In the genomic region with DNA sequence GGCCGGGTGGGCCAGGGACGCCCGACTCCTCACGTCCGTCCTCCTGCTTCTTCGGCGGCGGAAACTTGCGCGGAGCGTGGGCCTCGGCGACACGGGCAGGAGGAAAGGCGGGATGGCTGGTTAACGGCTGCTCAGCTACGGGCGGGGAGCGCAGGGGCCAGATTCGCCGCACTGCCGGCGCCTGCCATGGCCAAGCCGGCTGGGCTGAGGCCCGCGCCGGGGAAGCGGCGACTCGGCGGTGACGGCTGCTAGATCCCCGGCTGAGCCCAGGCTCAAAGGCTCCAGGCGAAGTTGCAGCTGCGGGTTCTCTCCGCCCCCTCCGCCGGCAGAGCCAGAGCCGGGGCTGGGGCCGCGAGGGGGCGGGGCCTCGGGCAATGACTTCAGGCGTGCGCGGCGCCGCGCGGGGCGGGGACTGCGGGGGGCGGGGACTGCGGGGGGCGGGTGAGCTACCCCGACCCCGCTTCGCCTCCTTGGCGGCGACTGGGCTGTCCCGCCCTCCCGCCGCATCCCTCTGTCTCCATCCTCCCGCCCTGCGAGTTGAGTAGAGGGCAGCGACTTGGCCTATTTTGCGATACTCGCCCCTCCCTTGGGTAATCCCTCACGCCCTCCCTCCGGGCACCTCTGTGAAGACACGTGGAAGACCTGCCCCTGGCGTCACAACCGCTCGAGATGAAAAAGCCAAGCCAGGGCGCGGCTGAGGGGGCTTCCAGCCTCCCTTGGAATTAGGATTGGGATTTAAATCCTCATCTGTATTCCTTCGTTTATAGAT, we compare ENCODE assay signal across 8 cellular contexts. TPM values are rescaled to one million over a fixed set of nuclear protein-coding genes. Genes with fewer than 3 reads are reported as not detected.
A peak's percentile ranks its signal among the peaks of the same experiment; 100 is the strongest.
DNase-seq lines count a peak whose midpoint lies in the region; ATAC-seq and TF ChIP-seq lines count a peak whose summit lies in the region.

TSS of gene CEP85L (minus strand) at position 310 of the 769 bp plus-strand sequence. CDS start 322 bp downstream, outside the sequence.

- H3F3A ChIP-seq in PC-9 (ENCODE audit: insufficient read depth, low read depth), result peaks cover 14% of the 10 kb centered on the region

- peak within 1 kb of the TSS; percentile 89 for H3K4me2 ChIP-seq in PC-9

- peak within 1 kb of the TSS; percentile 85 for H3K9ac ChIP-seq in mucosa of stomach (ENCODE audit: low read length)

- H4K20me1 ChIP-seq in PC-9 (ENCODE audit: insufficient read depth), result no peaks in the 10 kb centered on the region

- no peak for TF ChIP-seq CTCF in PC-9 (conservative IDR thresholded peaks at IDR 0.05)

- peak; percentile 93 for DNase-seq in DMS53 (lab: John Stamatoyannopoulos, UW)
- peak; percentile 85 for DNase-seq in KBM-7
- DNase-seq in PC-9, result peak; percentile 82 to 84
- DNase-seq in activated T-cell treated with anti-CD3 and anti-CD28 coated beads, Interleukin-2, amount 50 U/mL, for 1 hour, result peak; percentile 91
- DNase-seq in stimulated activated CD8-positive, alpha-beta memory T cell treated with anti-CD3 and anti-CD28 coated beads, Interleukin-7, amount 100 ng/mL, for 1 hour (ENCODE audit: low read depth in 2 of 2), result peak; percentile 80 to 83

- no peaks in the 10 kb centered on the region for H3K36me3 ChIP-seq in PC-9 (ENCODE audit: low read depth)
- H3K36me3 ChIP-seq in esophagus (ENCODE audit: control insufficient read depth in 2 of 2, insufficient read depth in 2 of 2, low read length in 1 of 2), result no peaks in the 10 kb centered on the region
- no peaks in the 10 kb centered on the region for H3K36me3 ChIP-seq in mucosa of stomach (ENCODE audit: control insufficient read depth, insufficient read depth, low read length)

- ATAC-seq in GM21723 (IDR thresholded peaks at IDR 0.05; ENCODE audit: unreplicated experiment), result peak; percentile 89

- no TSS peak for BruUV-seq in PC-9 (replicated peaks; lab: Mats Ljungman, UMichigan)

- H3K27me3 ChIP-seq in PC-9 (ENCODE audit: insufficient read depth, low read depth), result no peaks in the 10 kb centered on the region
- H3K27me3 ChIP-seq in esophagus (ENCODE audit: control insufficient read depth in 1 of 2, insufficient read depth in 2 of 2, low read length in 2 of 2), result no peaks in the 10 kb centered on the region
- H3K27me3 ChIP-seq in mucosa of stomach (ENCODE audit: control insufficient read depth, insufficient read depth, low read length), result no peaks in the 10 kb centered on the region

- in situ Hi-C loops in KBM-7 (cut with MboI; ENCODE audit: low pct_unique_long_range_greater_than_20kb, low sequenced_read_pairs), result no loop called here

- H3K27ac ChIP-seq in PC-9 (peak within 1 kb of the TSS; percentile 30; the same call in 1 of the 2 replicates), esophagus (ENCODE audit: low read depth in 2 of 2, low read length in 1 of 2) (peak within 1 kb of the TSS; percentile 86 to 89)

- 1% methylated on average over 52 to 77 of the region's 77 CpGs for WGBS in esophagus, 2 donors

- CTCF ChIA-PET in PC-9 (lab: Charles Lee), result interaction anchor here (0.5 to 0.6 kb wide), 4 partner anchors 26 to 84 kb away, joined by 3 to 10 read pairs (median 6); no protein-coding TSS in a partner anchor

- no peaks in the 10 kb centered on the region for H3K9me2 ChIP-seq in PC-9 (ENCODE audit: insufficient read depth)

- H3K4me3 ChIP-seq in PC-9, result peak within 1 kb of the TSS; percentile 82
- peak within 1 kb of the TSS; percentile 63 to 85 for H3K4me3 ChIP-seq in esophagus (ENCODE audit: low read depth in 1 of 2, low read length in 2 of 2)
- peak within 1 kb of the TSS; percentile 90 for H3K4me3 ChIP-seq in mucosa of stomach (ENCODE audit: low read length)

- H2AFZ ChIP-seq in PC-9, result peak within 1 kb of the TSS; percentile 99

- H3K9me3 ChIP-seq in PC-9 (ENCODE audit: insufficient read depth, low read depth) (no peaks in the 10 kb centered on the region; the same call in 1 of the 2 replicates), esophagus (ENCODE audit: control insufficient read depth in 2 of 2, insufficient read depth in 1 of 2, low read depth in 1 of 2, low read length in 1 of 2) (no peaks in the 10 kb centered on the region), mucosa of stomach (ENCODE audit: control insufficient read depth, low read length) (no peaks in the 10 kb centered on the region)

- peaks cover 23% of the 10 kb centered on the region for H3K4me1 ChIP-seq in PC-9 (replicated peaks; ENCODE audit: insufficient read depth)
- peaks cover 0 to 2% of the 10 kb centered on the region in 2 donors for H3K4me1 ChIP-seq in esophagus (ENCODE audit: control insufficient read depth in 2 of 2, insufficient read depth in 2 of 2, low read length in 1 of 2)
- H3K4me1 ChIP-seq in mucosa of stomach (ENCODE audit: control insufficient read depth, insufficient read depth, low read length), result no peaks in the 10 kb centered on the region

- intact Hi-C loops in PC-9 (cut with micrococcal nuclease; ENCODE audit: unreplicated experiment), result loop anchor here (2.0 to 5.0 kb wide), 3 partner anchors 57 to 241 kb away; partner anchors contain the start of gene ASF1A

- H3K79me2 ChIP-seq in PC-9 (ENCODE audit: low read depth), result peaks cover 41% of the 10 kb centered on the region

- POLR2A ChIA-PET in PC-9 (lab: Charles Lee; ENCODE audit: unreplicated experiment), result interaction anchor here (0.6 to 0.7 kb wide), 3 partner anchors 53 to 283 kb away, joined by 5 to 11 read pairs (median 8); no protein-coding TSS in a partner anchor

RNA-seq across cellular contexts. Expression of gene CEP85L, which starts in this region (rescaled TPM):
- 3.0 TPM in 2 replicates for total RNA-seq in PC-9 (2021)
- under 1 TPM; 0.52 to 0.61 TPM for polyA plus RNA-seq in esophagus

Comparison
In these comparisons a context has a peak if more than half of its experiments do, and no peak if none do; other contexts are left out.
1. Peak in every context shown above with its lines: DNase-seq, ATAC-seq, H3K4me3 ChIP-seq and H3K27ac ChIP-seq.